In genomic region chr7:104950754-104951153, GRCh38 we compare ENCODE assay signal across 16 cellular contexts.
DNase-seq lines count a peak whose midpoint lies in the region; ATAC-seq and TF ChIP-seq lines count a peak whose summit lies in the region.
"Had no signal": no experiment of that assay in that cellular context is flagged by ENCODE, and none has a peak within 500 bp of the region (broad histone marks: within the 10 kb centered on the region; RNA-seq: fewer than 3 reads in every experiment).

No MANE protein-coding gene starts in this region.

- H3K4me1 Mint-ChIP-seq in naive B cell = peaks cover 38 to 71% (median 53%) of the 10 kb centered on the region in 3 donors
- peaks cover 61% of the 10 kb centered on the region for H3K4me1 Mint-ChIP-seq in activated T-cell treated with anti-CD3 and anti-CD28 coated beads, Interleukin-2, amount 50 U/mL, for 72 hours (ENCODE audit: low read depth)

- H3K4me1 ChIP-seq in OCI-LY1 (ENCODE audit: insufficient read depth, low read length, severe bottlenecking) (peaks cover 50% of the 10 kb centered on the region), esophagus squamous epithelium (peaks cover 10 to 17% (median 13%) of the 10 kb centered on the region in 3 donors), transverse colon (peaks cover 6 to 34% (median 9%) of the 10 kb centered on the region in 4 donors)

- H3K4me2 ChIP-seq in OCI-LY1 (ENCODE audit: low read length) = peak overlapping the region; percentile 5; the same call in 1 of the 2 replicates

- 52 to 57% methylated on average over 2 of the region's 2 CpGs for WGBS in esophagus squamous epithelium, 2 donors
- 50 to 56% methylated on average over 1 to 2 of the region's 2 CpGs for WGBS in transverse colon (ENCODE audit: low coverage in 1 of 2), 2 donors

- H3K36me3 Mint-ChIP-seq in naive B cell = peaks cover 11% of the 10 kb centered on the region in 2 donors
- H3K36me3 Mint-ChIP-seq in activated T-cell treated with anti-CD3 and anti-CD28 coated beads, Interleukin-2, amount 50 U/mL, for 72 hours (ENCODE audit: insufficient read depth in 2 of 2) = peaks cover 11 to 19% of the 10 kb centered on the region in 2 donors

- no peak overlapping the region for H3K9ac ChIP-seq in OCI-LY1 (ENCODE audit: low read length)

- H3K27ac ChIP-seq in OCI-LY1 (ENCODE audit: low read depth, low read length, poor library complexity, severe bottlenecking) = peak overlapping the region; percentile 4
- peak overlapping the region; percentile 23 to 77 (median 60) for H3K27ac ChIP-seq in esophagus squamous epithelium
- H3K27ac ChIP-seq in transverse colon = peak overlapping the region; percentile 44 to 72 (median 52)

- H2AFZ ChIP-seq in OCI-LY1 (ENCODE audit: low read length) = no peak overlapping the region

- no peak for TF ChIP-seq EP300 in transverse colon (IDR thresholded peaks at IDR 0.05; ENCODE audit: low read depth)

- H3K27me3 ChIP-seq in OCI-LY1 (ENCODE audit: insufficient read depth, low read length) = no peaks in the 10 kb centered on the region
- no peaks in the 10 kb centered on the region for H3K27me3 ChIP-seq in esophagus squamous epithelium
- no peaks in the 10 kb centered on the region for H3K27me3 ChIP-seq in transverse colon
- H3K27me3 ChIP-seq: MG63, thyroid gland had no signal

- no peaks in the 10 kb centered on the region for H3K9me3 Mint-ChIP-seq in naive B cell
- H3K9me3 Mint-ChIP-seq in activated T-cell treated with anti-CD3 and anti-CD28 coated beads, Interleukin-2, amount 50 U/mL, for 72 hours = no peaks in the 10 kb centered on the region
- H3K9me3 Mint-ChIP-seq: immature natural killer cell had no signal

- H3F3A ChIP-seq in OCI-LY1 (ENCODE audit: insufficient read depth, low read length) = no peaks in the 10 kb centered on the region

- no peaks in the 10 kb centered on the region for H3K9me3 ChIP-seq in OCI-LY1 (ENCODE audit: low read length)
- no peaks in the 10 kb centered on the region for H3K9me3 ChIP-seq in esophagus squamous epithelium
- H3K9me3 ChIP-seq in transverse colon = no peaks in the 10 kb centered on the region
- H3K9me3 ChIP-seq: MG63, thyroid gland had no signal

- H3K4me3 ChIP-seq in OCI-LY1 (ENCODE audit: low read depth, low read length, poor library complexity, severe bottlenecking) = no peak overlapping the region
- no peak overlapping the region for H3K4me3 ChIP-seq in esophagus squamous epithelium
- no peak overlapping the region for H3K4me3 ChIP-seq in transverse colon
- H3K4me3 ChIP-seq: MG63, thyroid gland had no signal

- DNase-seq in esophagus squamous epithelium (lab: John Stamatoyannopoulos, UW) (no peak), naive B cell (no peak), transverse colon (no peak), left lobe of liver (ENCODE audit: low spot score) (no peak), SHP77 (lab: John Stamatoyannopoulos, UW) (no peak), left colon (no peak)
- no peak for DNase-seq in activated T-cell treated with anti-CD3 and anti-CD28 coated beads, Interleukin-2, amount 50 U/mL, for 72 hours
- DNase-seq: activated CD4-positive, alpha-beta T cell treated with anti-CD3 and anti-CD28 coated beads for 48 hours; foreskin fibroblast; immature natural killer cell; MG63; NCI-H748 treated with DMSO at 0.1 percent for 48 hours; T-helper 9 cell; thyroid gland had no signal

- H3K9me2 ChIP-seq in OCI-LY1 (ENCODE audit: low read depth, low read length) = no peaks in the 10 kb centered on the region

- ATAC-seq in naive B cell (ENCODE audit: low read depth in 2 of 2) = no peak
- ATAC-seq in left lobe of liver = no peak
- no peak for ATAC-seq in left colon
- ATAC-seq in activated T-cell treated with anti-CD3 and anti-CD28 coated beads, Interleukin-2, amount 50 U/mL, for 72 hours (replicated peaks in 1 of 2) = no peak

- TF ChIP-seq CTCF in OCI-LY1 (IDR thresholded peaks at IDR 0.05; ENCODE audit: low read length) (no peak), esophagus squamous epithelium (IDR thresholded peaks at IDR 0.05) (no peak), transverse colon (IDR thresholded peaks at IDR 0.05) (no peak)

- H4K20me1 ChIP-seq in OCI-LY1 (ENCODE audit: insufficient read depth, low read length) = no peaks in the 10 kb centered on the region

- intact Hi-C loops in esophagus squamous epithelium (cut with DNase I) (no loop called here), transverse colon (cut with DNase I; ENCODE audit: low total_unique reads) (no loop called here), left colon (cut with DNase I, micrococcal nuclease) (no loop called here)

- H3K36me3 ChIP-seq in OCI-LY1 (ENCODE audit: insufficient read depth, low read length) = no peaks in the 10 kb centered on the region
- no peaks in the 10 kb centered on the region for H3K36me3 ChIP-seq in esophagus squamous epithelium
- no peaks in the 10 kb centered on the region for H3K36me3 ChIP-seq in transverse colon
- H3K36me3 ChIP-seq: MG63, thyroid gland had no signal

- peak overlapping the region in 4 of 6 donors; percentile 7 to 67 (median 40) for H3K27ac Mint-ChIP-seq in naive B cell
- H3K27ac Mint-ChIP-seq in activated T-cell treated with anti-CD3 and anti-CD28 coated beads, Interleukin-2, amount 50 U/mL, for 72 hours = no peak overlapping the region
- H3K27ac Mint-ChIP-seq: progenitor cell of endocrine pancreas had no signal

- no peaks in the 10 kb centered on the region for H3K27me3 Mint-ChIP-seq in naive B cell
- no peaks in the 10 kb centered on the region for H3K27me3 Mint-ChIP-seq in activated T-cell treated with anti-CD3 and anti-CD28 coated beads, Interleukin-2, amount 50 U/mL, for 72 hours (ENCODE audit: low read depth)
- H3K27me3 Mint-ChIP-seq: progenitor cell of endocrine pancreas had no signal

- H3K79me2 ChIP-seq in OCI-LY1 (ENCODE audit: insufficient read depth, low read length) = no peaks in the 10 kb centered on the region

- H3K4me3 Mint-ChIP-seq in naive B cell = peak overlapping the region in 1 of 8 donors; percentile 60
- peak overlapping the region in 1 of 2 donors; percentile 14 for H3K4me3 Mint-ChIP-seq in activated T-cell treated with anti-CD3 and anti-CD28 coated beads, Interleukin-2, amount 50 U/mL, for 72 hours
- H3K4me3 Mint-ChIP-seq: immature natural killer cell had no signal

- TF ChIP-seq POLR2A in esophagus squamous epithelium (IDR thresholded peaks at IDR 0.05) = no peak
- TF ChIP-seq POLR2A in transverse colon (IDR thresholded peaks at IDR 0.05) = no peak

- in situ Hi-C loops in transverse colon (cut with MboI; ENCODE audit: low pct_ligation_motif_present in 1 of 4, low pct_unique_long_range_greater_than_20kb in 1 of 4, low sequenced_read_pairs in 3 of 4) = no loop called here

Comparison
In these comparisons a context has a peak if more than half of its experiments do, and no peak if none do; other contexts are left out.
1. H3K27ac ChIP-seq: peak in every context shown above with its lines; median percentile 60 in esophagus squamous epithelium; 52 in transverse colon; 4 in OCI-LY1.